ENCODE assay signal across 18 cellular contexts in the genomic region with DNA sequence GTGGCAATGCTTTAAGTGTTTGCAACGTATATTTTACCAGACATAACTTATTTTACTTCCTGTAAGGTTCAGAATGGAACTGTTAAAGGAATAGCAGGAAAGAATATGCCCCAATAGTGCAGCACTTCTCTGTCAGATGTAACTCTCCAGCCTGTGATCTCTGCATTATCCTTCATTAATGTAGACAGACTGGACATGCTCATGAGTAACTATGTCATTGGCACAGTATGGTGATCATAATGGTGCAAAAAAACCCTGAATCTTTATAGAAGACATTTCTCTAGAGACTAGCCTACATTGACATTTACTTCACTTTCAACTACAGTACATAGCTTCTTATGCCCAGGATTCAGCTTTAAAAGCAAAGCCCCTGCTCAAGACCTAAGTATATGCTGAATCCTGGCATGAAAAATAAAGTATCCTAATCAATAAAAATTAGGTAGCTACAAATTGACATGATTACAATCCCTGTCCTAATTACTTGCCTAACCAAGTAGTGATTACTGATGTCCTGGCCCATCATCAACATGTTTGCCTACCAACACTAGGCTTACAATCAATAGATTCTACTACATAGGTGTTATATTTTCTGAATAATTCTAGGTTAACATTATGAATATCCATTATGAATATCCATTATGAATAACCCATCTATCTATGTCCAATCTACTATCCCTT. TPM values are rescaled to one million over a fixed set of nuclear protein-coding genes. Genes with fewer than 3 reads are reported as not detected.
DNase-seq lines count a peak whose midpoint lies in the region; ATAC-seq and TF ChIP-seq lines count a peak whose summit lies in the region.
"Had no signal": no experiment of that assay in that cellular context is flagged by ENCODE, and none has a peak within 500 bp of the region (broad histone marks: within the 10 kb centered on the region; RNA-seq: fewer than 3 reads in every experiment).

No MANE protein-coding gene starts in this region.

- no peak overlapping the region for H3K9ac ChIP-seq in IMR-90 (ENCODE audit: low read depth, low read length)

- dilution Hi-C loops in IMR-90 (cut with HindIII; ENCODE audit: low sequenced_read_pairs, unreplicated experiment): no loop called here

- no peak overlapping the region for H3K4me2 ChIP-seq in IMR-90 (ENCODE audit: low read depth, low read length)

- H3K27ac ChIP-seq in cardiac muscle cell (peak overlapping the region; percentile 74), IMR-90 (ENCODE audit: insufficient read depth, low read length) (no peak overlapping the region), RWPE1 (no peak overlapping the region)
- H3K27ac ChIP-seq: upper lobe of right lung, VCaP had no signal

- H3K4me3 ChIP-seq in cardiac muscle cell (no peak overlapping the region), IMR-90 (ENCODE audit: insufficient read depth, low read depth, low read length) (no peak overlapping the region)
- H3K4me3 ChIP-seq: gastrocnemius medialis, lung, upper lobe of right lung had no signal

- intact Hi-C loops in Right ventricle myocardium superior (cut with DNase I) (no loop called here), IMR-90 (cut with micrococcal nuclease) (no loop called here), head of caudate nucleus (cut with DNase I) (no loop called here)

- no peak overlapping the region for H3K14ac ChIP-seq in IMR-90 (replicated peaks; ENCODE audit: low read depth, low read length)

- H3K4me1 ChIP-seq in cardiac muscle cell (ENCODE audit: low read depth): no peaks in the 10 kb centered on the region
- H3K4me1 ChIP-seq in IMR-90 (ENCODE audit: control insufficient read depth, insufficient read depth, low read length): peaks cover under 1% of the 10 kb centered on the region; the same call in 1 of the 2 replicates
- H3K4me1 ChIP-seq: gastrocnemius medialis had no signal

- H3K4ac ChIP-seq in IMR-90 (ENCODE audit: low read depth, low read length): no peak overlapping the region

- H4K8ac ChIP-seq in IMR-90 (ENCODE audit: low read depth in 2 of 2, low read length in 2 of 2): no peak overlapping the region

- H3K27me3 ChIP-seq in cardiac muscle cell (no peaks in the 10 kb centered on the region), IMR-90 (ENCODE audit: control insufficient read depth, insufficient read depth, low read length) (no peaks in the 10 kb centered on the region)
- H3K27me3 ChIP-seq: gastrocnemius medialis, upper lobe of right lung had no signal

- no peak overlapping the region for H3K56ac ChIP-seq in IMR-90 (ENCODE audit: extremely low read depth, insufficient read depth, low read length)

- no peak overlapping the region for H4K5ac ChIP-seq in IMR-90 (ENCODE audit: low read depth, low read length)

- DNase-seq in cardiac muscle cell (ENCODE audit: low read depth in 1 of 2, low spot score in 1 of 2) (no peak), Right ventricle myocardium superior (no peak), IMR-90 (no peak), erythroblast (lab: John Stamatoyannopoulos, UW) (no peak), superior temporal gyrus (ENCODE audit: extremely low spot score) (peak; percentile 5), RWPE1 (ENCODE audit: low spot score) (no peak), head of caudate nucleus (no peak)
- DNase-seq: AML-193; DMS153; gastrocnemius medialis; NCI-H2029; NCI-H69; PC-3; stimulated activated CD4-positive, alpha-beta T cell treated with anti-CD3 and anti-CD28 coated beads, Interleukin-4, amount 100 ng/mL, for 4 hours; upper lobe of right lung had no signal

- no peak overlapping the region for H2AK9ac ChIP-seq in IMR-90 (replicated peaks; ENCODE audit: low read depth, low read length, poor library complexity)

- no peak overlapping the region for H2BK120ac ChIP-seq in IMR-90 (ENCODE audit: low read depth, low read length)

- in situ Hi-C loops in IMR-90 (cut with MboI; ENCODE audit: low sequenced_read_pairs): no loop called here

- no peaks in the 10 kb centered on the region for H3K9me1 ChIP-seq in IMR-90 (ENCODE audit: insufficient read depth, low read length)

- no peak overlapping the region for H2BK15ac ChIP-seq in IMR-90 (ENCODE audit: low read depth, low read length)

- H3K36me3 ChIP-seq in cardiac muscle cell (peaks cover 95% of the 10 kb centered on the region), IMR-90 (ENCODE audit: control insufficient read depth, insufficient read depth, low read length) (peaks cover 31% of the 10 kb centered on the region)

- no peak overlapping the region for H3K23ac ChIP-seq in IMR-90 (ENCODE audit: low read depth, low read length)

- H2AK5ac ChIP-seq in IMR-90 (ENCODE audit: low read depth, low read length): no peak overlapping the region

- ATAC-seq in Right ventricle myocardium superior (ENCODE audit: poor library complexity) (no peak), IMR-90 (ENCODE audit: low read depth) (no peak), GM21528 (IDR thresholded peaks at IDR 0.05; ENCODE audit: low FRiP score, unreplicated experiment) (no peak)
- ATAC-seq: gastrocnemius medialis, PC-3, upper lobe of right lung had no signal

- POLR2A ChIA-PET in IMR-90 (lab: Charles Lee; ENCODE audit: unreplicated experiment): no interaction called here
- POLR2A ChIA-PET in RWPE1 (lab: Yijun Ruan, JAX; ENCODE audit: low non-redundant PET): no interaction called here

- no peak overlapping the region for H2AFZ ChIP-seq in IMR-90 (replicated peaks; ENCODE audit: low read length, poor library complexity)

- H3K9me3 ChIP-seq in cardiac muscle cell (ENCODE audit: low read depth) (no peaks in the 10 kb centered on the region), IMR-90 (ENCODE audit: control insufficient read depth, insufficient read depth, low read length) (no peaks in the 10 kb centered on the region)
- H3K9me3 ChIP-seq: gastrocnemius medialis, upper lobe of right lung had no signal

- TF ChIP-seq RAD21 in IMR-90 (IDR thresholded peaks at IDR 0.05; ENCODE audit: low read length): no peak

- no peak overlapping the region for H4K91ac ChIP-seq in IMR-90 (ENCODE audit: insufficient read depth, low read depth, low read length)

- H2BK5ac ChIP-seq in IMR-90 (ENCODE audit: low read depth, low read length, poor library complexity, severe bottlenecking): peak overlapping the region; percentile 2

- CTCF ChIA-PET in IMR-90 (lab: Yijun Ruan, JAX) (interaction anchor here (0.7 to 2.3 kb wide), 3 partner anchors 10 to 1365 kb away, joined by 3 to 16 read pairs (median 3); no protein-coding TSS in a partner anchor), RWPE1 (lab: Yijun Ruan, JAX) (interaction anchor here (0.6 kb wide), 1 partner anchor 49 kb away, joined by 5 read pairs; no protein-coding TSS in a partner anchor)

- WGBS in IMR-90 (ENCODE audit: extremely low coverage in 2 of 2, insufficient read length in 1 of 2), 2 experiments: no CpG with 5 or more reads among the region's 1 CpG

- no TSS peak for BruUV-seq in IMR-90 (replicated peaks; lab: Mats Ljungman, UMichigan)

- H4K20me1 ChIP-seq in IMR-90 (ENCODE audit: insufficient read depth, low read length): peaks cover 17% of the 10 kb centered on the region; the same call in 1 of the 2 replicates

- H2BK20ac ChIP-seq in IMR-90 (ENCODE audit: low read depth, low read length): no peak overlapping the region

- TF ChIP-seq POLR2A in IMR-90 (IDR thresholded peaks at IDR 0.05; ENCODE audit: low read depth, low read length): peak; percentile 27
- peak; percentile 1 for TF ChIP-seq POLR2A in erythroblast (IDR thresholded peaks at IDR 0.05; ENCODE audit: low read length)

- TF ChIP-seq CTCF in cardiac muscle cell (IDR thresholded peaks at IDR 0.05; ENCODE audit: low read depth, low read length): no peak
- TF ChIP-seq CTCF in IMR-90 (conservative IDR thresholded peaks at IDR 0.05; ENCODE audit: low read depth, low read length): no peak
- no peak for TF ChIP-seq CTCF in RWPE1 (conservative IDR thresholded peaks at IDR 0.05; ENCODE audit: low read depth)

- H3K79me1 ChIP-seq in IMR-90 (ENCODE audit: low read depth in 1 of 2, low read length in 2 of 2): peaks cover 8 to 22% of the 10 kb centered on the region in 2 experiments; a peak in 3 of 4 replicates

- H3K18ac ChIP-seq in IMR-90 (ENCODE audit: low read depth, low read length): no peak overlapping the region

TF ChIP-seq in IMR-90, 13 proteins besides CTCF, POLR2A, EP300 and RAD21 (continues in another document):
- TF ChIP-seq CHD1 (IDR thresholded peaks at IDR 0.05; ENCODE audit: low read depth, low read length) (no peak), MXI1 (IDR thresholded peaks at IDR 0.05; ENCODE audit: borderline replicate concordance, low read depth, low read length) (no peak), NFE2L2 (IDR thresholded peaks at IDR 0.05; ENCODE audit: low read depth, low read length) (no peak), CEBPB (IDR thresholded peaks at IDR 0.05; ENCODE audit: low read depth, low read length) (no peak), BHLHE40 (IDR thresholded peaks at IDR 0.05; ENCODE audit: low read depth, low read length) (no peak), RCOR1 (IDR thresholded peaks at IDR 0.05; ENCODE audit: insufficient replicate concordance, low read length) (no peak)
- TF ChIP-seq, protein P1, sequence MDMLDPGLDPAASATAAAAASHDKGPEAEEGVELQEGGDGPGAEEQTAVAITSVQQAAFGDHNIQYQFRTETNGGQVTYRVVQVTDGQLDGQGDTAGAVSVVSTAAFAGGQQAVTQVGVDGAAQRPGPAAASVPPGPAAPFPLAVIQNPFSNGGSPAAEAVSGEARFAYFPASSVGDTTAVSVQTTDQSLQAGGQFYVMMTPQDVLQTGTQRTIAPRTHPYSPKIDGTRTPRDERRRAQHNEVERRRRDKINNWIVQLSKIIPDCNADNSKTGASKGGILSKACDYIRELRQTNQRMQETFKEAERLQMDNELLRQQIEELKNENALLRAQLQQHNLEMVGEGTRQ (IDR thresholded peaks at IDR 0.05; ENCODE audit: low read depth, low read length): no peak

RNA-seq across cellular contexts. Expression of gene COX20, which starts 13.9 kb away (rescaled TPM):
- total RNA-seq in cardiac muscle cell (51.2 and 55.8 TPM in 2 replicates), Right ventricle myocardium superior (68.7 TPM), IMR-90 (2012; rRNA removed) (13.3 and 26.9 TPM in 2 replicates)
- polyA plus RNA-seq in cardiac muscle cell (68.1 and 104 TPM in 2 replicates), IMR-90 (2012; rRNA removed) (27.0 and 27.5 TPM in 2 replicates)
- polyA plus RNA-seq in IMR-90 (2012; cell fraction: cytosol; rRNA removed): 4.6 and 8.8 TPM in 2 replicates
- polyA plus RNA-seq in IMR-90 (2012; cell fraction: nucleus; rRNA removed; ENCODE audit: low replicate concordance): 1.7 and 15.7 TPM in 2 replicates

RNA-seq across cellular contexts. Expression of gene HNRNPU, which starts 15.0 kb away (rescaled TPM):
- total RNA-seq in cardiac muscle cell (267 and 447 TPM in 2 replicates), Right ventricle myocardium superior (164 TPM), IMR-90 (2012; rRNA removed) (151 and 343 TPM in 2 replicates)
- polyA plus RNA-seq in cardiac muscle cell (345 and 382 TPM in 2 replicates), IMR-90 (2012; rRNA removed) (144 and 169 TPM in 2 replicates)
- 41.1 and 87.3 TPM in 2 replicates for polyA plus RNA-seq in IMR-90 (2012; cell fraction: cytosol; rRNA removed)
- 31.2 and 90.2 TPM in 2 replicates for polyA plus RNA-seq in IMR-90 (2012; cell fraction: nucleus; rRNA removed; ENCODE audit: low replicate concordance)
